In genomic region chr9:136799079-136799853, GRCh38 we compare ENCODE assay signal across 9 cellular contexts. TPM values are rescaled to one million over a fixed set of nuclear protein-coding genes. Genes with fewer than 3 reads are reported as not detected.
A peak's percentile ranks its signal among the peaks of the same experiment; 100 is the strongest.
DNase-seq lines count a peak whose midpoint lies in the region; ATAC-seq and TF ChIP-seq lines count a peak whose summit lies in the region.
"Had no signal": no experiment of that assay in that cellular context is flagged by ENCODE, and none has a peak within 500 bp of the region (broad histone marks: within the 10 kb centered on the region; RNA-seq: fewer than 3 reads in every experiment).

No MANE protein-coding gene starts in this region.

- no peak overlapping the region for H3K56ac ChIP-seq in IMR-90 (ENCODE audit: extremely low read depth, insufficient read depth, low read length)

- TF ChIP-seq RAD21 in IMR-90 (IDR thresholded peaks at IDR 0.05; ENCODE audit: low read length): no peak

- H3K9ac ChIP-seq in IMR-90 (ENCODE audit: low read depth, low read length): no peak overlapping the region

- H3K36me3 Mint-ChIP-seq in mesothelial cell of epicardium: peaks cover 7% of the 10 kb centered on the region

- H2BK20ac ChIP-seq in IMR-90 (ENCODE audit: low read depth, low read length): no peak overlapping the region

- H3K9me3 ChIP-seq in IMR-90 (ENCODE audit: control insufficient read depth, insufficient read depth, low read length): no peaks in the 10 kb centered on the region
- H3K9me3 ChIP-seq in ascending aorta: no peaks in the 10 kb centered on the region

- dilution Hi-C loops in IMR-90 (cut with HindIII; ENCODE audit: low sequenced_read_pairs, unreplicated experiment): no loop called here

- TF ChIP-seq CTCF in C4-2B (conservative IDR thresholded peaks at IDR 0.05) (no peak), IMR-90 (conservative IDR thresholded peaks at IDR 0.05; ENCODE audit: low read depth, low read length) (no peak), ascending aorta (IDR thresholded peaks at IDR 0.05) (no peak), mesothelial cell of epicardium (IDR thresholded peaks at IDR 0.05; ENCODE audit: unreplicated experiment) (no peak)

- TF ChIP-seq POLR2A in IMR-90 (IDR thresholded peaks at IDR 0.05; ENCODE audit: low read depth, low read length): no peak

- peak overlapping the region; percentile 32 for H2AFZ ChIP-seq in IMR-90 (replicated peaks; ENCODE audit: low read length, poor library complexity)

- BruUV-seq in IMR-90 (replicated peaks; lab: Mats Ljungman, UMichigan): no TSS peak

- intact Hi-C loops in IMR-90 (cut with micrococcal nuclease): no loop called here
- intact Hi-C loops in ascending aorta (cut with DNase I): loop anchor here (10.0 kb wide), 1 partner anchor 426 kb away; the partner anchor contains the start of genes CYSRT1, RNF208 and RNF224

- H3K27ac ChIP-seq in C4-2B (peak overlapping the region; percentile 96), IMR-90 (ENCODE audit: insufficient read depth, low read length) (no peak overlapping the region), ascending aorta (no peak overlapping the region)

- H3K27me3 Mint-ChIP-seq in mesothelial cell of epicardium (ENCODE audit: low read depth): no peaks in the 10 kb centered on the region

- no peak overlapping the region for H4K5ac ChIP-seq in IMR-90 (ENCODE audit: low read depth, low read length)

- no peak overlapping the region for H3K4me3 ChIP-seq in IMR-90 (ENCODE audit: insufficient read depth, low read depth, low read length)
- H3K4me3 ChIP-seq in ascending aorta: peak overlapping the region; percentile 25 to 54

- H2AK9ac ChIP-seq in IMR-90 (replicated peaks; ENCODE audit: low read depth, low read length, poor library complexity): peak overlapping the region; percentile 28

- H4K20me1 ChIP-seq in IMR-90 (ENCODE audit: insufficient read depth, low read length): peaks cover 8% of the 10 kb centered on the region

- WGBS in IMR-90 (ENCODE audit: extremely low coverage in 2 of 2, insufficient read length in 1 of 2), 2 experiments: 21% methylated on average over 5 of the region's 35 CpGs; no CpG with 5 or more reads in 1 of the 2 experiments

- POLR2A ChIA-PET in IMR-90 (lab: Charles Lee; ENCODE audit: unreplicated experiment): no interaction called here

- H3K4me1 Mint-ChIP-seq in mesothelial cell of epicardium: peaks cover 43% of the 10 kb centered on the region

- peak overlapping the region; percentile 64 for H3K4me3 Mint-ChIP-seq in mesothelial cell of epicardium

- no peak overlapping the region for H3K18ac ChIP-seq in IMR-90 (ENCODE audit: low read depth, low read length)

- no peak overlapping the region for H4K91ac ChIP-seq in IMR-90 (ENCODE audit: insufficient read depth, low read depth, low read length)

- no peak overlapping the region for H3K4ac ChIP-seq in IMR-90 (ENCODE audit: low read depth, low read length)

- no peak overlapping the region for H3K27ac Mint-ChIP-seq in mesothelial cell of epicardium

- H3K27me3 ChIP-seq in IMR-90 (ENCODE audit: control insufficient read depth, insufficient read depth, low read length): peaks cover 37% of the 10 kb centered on the region
- peaks cover 11% of the 10 kb centered on the region for H3K27me3 ChIP-seq in ascending aorta

- H3K4me1 ChIP-seq in IMR-90 (ENCODE audit: control insufficient read depth, insufficient read depth, low read length): peaks cover 10% of the 10 kb centered on the region
- H3K4me1 ChIP-seq in ascending aorta: peaks cover 7 to 13% of the 10 kb centered on the region in 2 donors

- H3K36me3 ChIP-seq in IMR-90 (ENCODE audit: control insufficient read depth, insufficient read depth, low read length) (no peaks in the 10 kb centered on the region), ascending aorta (no peaks in the 10 kb centered on the region)

- H2AK5ac ChIP-seq in IMR-90 (ENCODE audit: low read depth, low read length): no peak overlapping the region

- no peak overlapping the region for H4K8ac ChIP-seq in IMR-90 (ENCODE audit: low read depth in 2 of 2, low read length in 2 of 2)

- H2BK15ac ChIP-seq in IMR-90 (ENCODE audit: low read depth, low read length): no peak overlapping the region

- H3K79me1 ChIP-seq in IMR-90 (ENCODE audit: low read depth in 1 of 2, low read length in 2 of 2): no peaks in the 10 kb centered on the region

- in situ Hi-C loops in IMR-90 (cut with MboI; ENCODE audit: low sequenced_read_pairs): no loop called here

- no peak overlapping the region for H3K14ac ChIP-seq in IMR-90 (replicated peaks; ENCODE audit: low read depth, low read length)

- ATAC-seq in IMR-90 (ENCODE audit: low read depth): peak; percentile 3; the same call in 1 of the 2 replicates
- no peak for ATAC-seq in HG02588 (IDR thresholded peaks at IDR 0.05; ENCODE audit: unreplicated experiment)
- no peak for ATAC-seq in HG02840 (IDR thresholded peaks at IDR 0.05; ENCODE audit: low FRiP score, unreplicated experiment)

- no peak overlapping the region for H2BK120ac ChIP-seq in IMR-90 (ENCODE audit: low read depth, low read length)

- CTCF ChIA-PET in IMR-90 (lab: Yijun Ruan, JAX): no interaction called here

- H3K23ac ChIP-seq in IMR-90 (ENCODE audit: low read depth, low read length): no peak overlapping the region

- H2BK5ac ChIP-seq in IMR-90 (ENCODE audit: low read depth, low read length, poor library complexity, severe bottlenecking): no peak overlapping the region

- H3K4me2 ChIP-seq in IMR-90 (ENCODE audit: low read depth, low read length): no peak overlapping the region; the same call in 1 of the 2 replicates

- no peaks in the 10 kb centered on the region for H3K9me3 Mint-ChIP-seq in mesothelial cell of epicardium

- DNase-seq in IMR-90 (no peak), ascending aorta (ENCODE audit: low spot score in 2 of 2) (no peak), mesothelial cell of epicardium (ENCODE audit: low spot score in 2 of 2, unreplicated experiment in 2 of 2) (no peak), NCI-H1436 treated with DMSO at 0.1 percent for 48 hours (lab: John Stamatoyannopoulos, UW) (no peak), SKM-1 (lab: John Stamatoyannopoulos, UW; ENCODE audit: unreplicated experiment) (no peak)

- no peaks in the 10 kb centered on the region for H3K9me1 ChIP-seq in IMR-90 (ENCODE audit: insufficient read depth, low read length)

TF ChIP-seq in IMR-90, 13 proteins besides CTCF, POLR2A, EP300 and RAD21 (continues in another document):
- TF ChIP-seq CEBPB (IDR thresholded peaks at IDR 0.05; ENCODE audit: low read depth, low read length) (no peak), NFE2L2 (IDR thresholded peaks at IDR 0.05; ENCODE audit: low read depth, low read length) (no peak), RFX5 (IDR thresholded peaks at IDR 0.05; ENCODE audit: low read depth, low read length) (no peak), ELK1 (IDR thresholded peaks at IDR 0.05; ENCODE audit: borderline replicate concordance, low read depth, low read length) (no peak), FOS (IDR thresholded peaks at IDR 0.05; ENCODE audit: low read depth, low read length) (no peak), CHD1 (IDR thresholded peaks at IDR 0.05; ENCODE audit: low read depth, low read length) (no peak), RCOR1 (IDR thresholded peaks at IDR 0.05; ENCODE audit: insufficient replicate concordance, low read length) (no peak), BHLHE40 (IDR thresholded peaks at IDR 0.05; ENCODE audit: low read depth, low read length) (no peak), MAZ (IDR thresholded peaks at IDR 0.05; ENCODE audit: borderline replicate concordance, low read depth, low read length) (no peak), USF2 (IDR thresholded peaks at IDR 0.05; ENCODE audit: low read depth, low read length) (no peak)

RNA-seq across cellular contexts. Expression of gene CCDC183, which starts 3.1 kb away (rescaled TPM):
- total RNA-seq in IMR-90 (2012; rRNA removed): under 0.01 TPM in 1 of 2 replicates, not detected in the other
- 0.29 and 0.44 TPM in 2 replicates for polyA plus RNA-seq in IMR-90 (2012; rRNA removed)
- polyA plus RNA-seq in IMR-90 (2012; cell fraction: cytosol; rRNA removed): 0.45 TPM in 1 of 2 replicates, not detected in the other
- 5.5 and 7.3 TPM in 2 replicates for polyA plus RNA-seq in IMR-90 (2012; cell fraction: nucleus; rRNA removed; ENCODE audit: low replicate concordance)
- not detected for total RNA-seq in ascending aorta
- 25.1 to 29.1 TPM (median 26.5 TPM) in 3 replicates for total RNA-seq in mesothelial cell of epicardium

RNA-seq across cellular contexts. Expression of gene TMEM141, which starts 8.1 kb away (rescaled TPM):
- total RNA-seq in IMR-90 (2012; rRNA removed) (37.2 and 39.1 TPM in 2 replicates), ascending aorta (10.9 TPM), mesothelial cell of epicardium (70.4 to 72.4 TPM (median 71.7 TPM) in 3 replicates)
- 72.6 and 77.8 TPM in 2 replicates for polyA plus RNA-seq in IMR-90 (2012; rRNA removed)
- 34.8 and 74.5 TPM in 2 replicates for polyA plus RNA-seq in IMR-90 (2012; cell fraction: cytosol; rRNA removed)
- 41.7 and 43.6 TPM in 2 replicates for polyA plus RNA-seq in IMR-90 (2012; cell fraction: nucleus; rRNA removed; ENCODE audit: low replicate concordance)

RNA-seq across cellular contexts. Expression of gene RABL6, which starts 8.5 kb away (rescaled TPM):
- total RNA-seq in IMR-90 (2012; rRNA removed) (43.9 and 47.5 TPM in 2 replicates), ascending aorta (70.9 TPM), mesothelial cell of epicardium (120 to 124 TPM (median 122 TPM) in 3 replicates)
- polyA plus RNA-seq in IMR-90 (2012; rRNA removed): 37.1 and 40.4 TPM in 2 replicates
- 20.9 and 39.1 TPM in 2 replicates for polyA plus RNA-seq in IMR-90 (2012; cell fraction: cytosol; rRNA removed)
- polyA plus RNA-seq in IMR-90 (2012; cell fraction: nucleus; rRNA removed; ENCODE audit: low replicate concordance): 60.9 and 121 TPM in 2 replicates

RNA-seq across cellular contexts. Expression of gene LCN15, which starts 34.9 kb away (rescaled TPM):
- total RNA-seq in IMR-90 (2012; rRNA removed) (not detected in 2 replicates), ascending aorta (not detected), mesothelial cell of epicardium (1.3 to 3.5 TPM (median 1.9 TPM) in 3 replicates)
- not detected in 2 replicates for polyA plus RNA-seq in IMR-90 (2012; rRNA removed)
- not detected in 2 replicates for polyA plus RNA-seq in IMR-90 (2012; cell fraction: cytosol; rRNA removed)
- polyA plus RNA-seq in IMR-90 (2012; cell fraction: nucleus; rRNA removed; ENCODE audit: low replicate concordance): not detected in 2 replicates
- total RNA-seq: renal cortical epithelial cell had no signal

RNA-seq across cellular contexts. Expression of gene LCN8, which starts 41.2 kb away (rescaled TPM):
- total RNA-seq in IMR-90 (2012; rRNA removed): not detected in 2 replicates
- polyA plus RNA-seq in IMR-90 (2012; rRNA removed): not detected in 2 replicates
- not detected in 2 replicates for polyA plus RNA-seq in IMR-90 (2012; cell fraction: cytosol; rRNA removed)
- polyA plus RNA-seq in IMR-90 (2012; cell fraction: nucleus; rRNA removed; ENCODE audit: low replicate concordance): not detected in 2 replicates
- not detected for total RNA-seq in ascending aorta
- not detected in 3 replicates for total RNA-seq in mesothelial cell of epicardium
- total RNA-seq: renal cortical epithelial cell had no signal

Comparison
In these comparisons a context has a peak if more than half of its experiments do, and no peak if none do; other contexts are left out.
1. RNA of gene CCDC183, which starts 3.1 kb away (total RNA-seq): 25.1 to 29.1 TPM in mesothelial cell of epicardium; under 0.01 TPM in IMR-90 and not detected in ascending aorta (single experiment); every median in the first group is over 10 times any median in the second.